ENCODE assay signal across 9 cellular contexts in genomic region chr11:32374261-32374711, GRCh38.
DNase-seq lines count a peak whose midpoint lies in the region; ATAC-seq and TF ChIP-seq lines count a peak whose summit lies in the region.
"Had no signal": no experiment of that assay in that cellular context is flagged by ENCODE, and none has a peak within 500 bp of the region (broad histone marks: within the 10 kb centered on the region; RNA-seq: fewer than 3 reads in every experiment).

No MANE protein-coding gene starts in this region.

- no peaks in the 10 kb centered on the region for H4K20me1 ChIP-seq in DND-41 (ENCODE audit: insufficient read depth, low read length)

- H3K9me3 ChIP-seq in DND-41 (ENCODE audit: insufficient read depth, low read length, severe bottlenecking) = peaks cover 6% of the 10 kb centered on the region
- H3K9me3 ChIP-seq: pancreas had no signal

- H3K27me3 ChIP-seq in DND-41 (ENCODE audit: insufficient read depth, low read length, poor library complexity) = no peaks in the 10 kb centered on the region
- H3K27me3 ChIP-seq: pancreas had no signal

- no peaks in the 10 kb centered on the region for H3K36me3 Mint-ChIP-seq in activated naive CD4-positive, alpha-beta T cell treated with anti-CD3 and anti-CD28 coated beads, Interleukin-2, amount 10 ng/mL, durations not matched to agents 7 days and 5 days

- ATAC-seq in DND-41 (ENCODE audit: insufficient read depth, low read depth) (peak; percentile 84), GM21367 (IDR thresholded peaks at IDR 0.05; ENCODE audit: unreplicated experiment) (peak; percentile 65), HG03039 (IDR thresholded peaks at IDR 0.05; ENCODE audit: unreplicated experiment) (no peak)

- no peak overlapping the region; the same call in 1 of the 2 replicates for H3K9ac ChIP-seq in DND-41 (ENCODE audit: low read depth, low read length)

- TF ChIP-seq CTCF in DND-41 (IDR thresholded peaks at IDR 0.05; ENCODE audit: borderline replicate concordance, extremely low read depth, low read length, poor library complexity, severe bottlenecking) = peak; percentile 87

- peaks cover 3% of the 10 kb centered on the region for H3K9me3 Mint-ChIP-seq in activated naive CD4-positive, alpha-beta T cell treated with anti-CD3 and anti-CD28 coated beads, Interleukin-2, amount 10 ng/mL, durations not matched to agents 7 days and 5 days

- DNase-seq in DND-41 = peak; percentile 77
- DNase-seq in NCI-H1930 (lab: John Stamatoyannopoulos, UW) = peak; percentile 30 to 65
- peak; percentile 56 for DNase-seq in activated naive CD4-positive, alpha-beta T cell treated with anti-CD3 and anti-CD28 coated beads, Interleukin-2, amount 10 ng/mL, durations not matched to agents 7 days and 5 days
- peak; percentile 52 to 56 for DNase-seq in lung microvascular endothelial cell (ENCODE audit: low read depth in 2 of 2)
- no peak for DNase-seq in putamen (ENCODE audit: low spot score)
- DNase-seq in ureter (ENCODE audit: low spot score) = no peak
- DNase-seq: pancreas had no signal

- no peaks in the 10 kb centered on the region for H3K36me3 ChIP-seq in DND-41 (ENCODE audit: insufficient read depth, low read length)
- H3K36me3 ChIP-seq: pancreas had no signal

- no peak overlapping the region for H3K27ac Mint-ChIP-seq in activated naive CD4-positive, alpha-beta T cell treated with anti-CD3 and anti-CD28 coated beads, Interleukin-2, amount 10 ng/mL, durations not matched to agents 7 days and 5 days

- H3K27ac ChIP-seq in DND-41 (ENCODE audit: low read length) = peak overlapping the region; percentile 74
- H3K27ac ChIP-seq: pancreas had no signal

- H3K4me1 ChIP-seq in DND-41 (ENCODE audit: insufficient read depth, low read length) = peaks cover 14% of the 10 kb centered on the region
- H3K4me1 ChIP-seq: pancreas had no signal

- peak overlapping the region; percentile 15; the same call in 1 of the 2 replicates for H2AFZ ChIP-seq in DND-41 (ENCODE audit: low read depth, low read length)

- H3K4me1 Mint-ChIP-seq in activated naive CD4-positive, alpha-beta T cell treated with anti-CD3 and anti-CD28 coated beads, Interleukin-2, amount 10 ng/mL, durations not matched to agents 7 days and 5 days = no peaks in the 10 kb centered on the region

- H3K4me3 Mint-ChIP-seq in activated naive CD4-positive, alpha-beta T cell treated with anti-CD3 and anti-CD28 coated beads, Interleukin-2, amount 10 ng/mL, durations not matched to agents 7 days and 5 days = no peak overlapping the region

- H3K4me3 ChIP-seq in DND-41 (ENCODE audit: low read depth in 1 of 2, low read length in 2 of 2) = no peak overlapping the region
- H3K4me3 ChIP-seq: pancreas had no signal

- H3K27me3 Mint-ChIP-seq in activated naive CD4-positive, alpha-beta T cell treated with anti-CD3 and anti-CD28 coated beads, Interleukin-2, amount 10 ng/mL, durations not matched to agents 7 days and 5 days = peaks cover 5% of the 10 kb centered on the region

- no peaks in the 10 kb centered on the region for H3K79me2 ChIP-seq in DND-41 (ENCODE audit: insufficient read depth, low read length)

- no peak overlapping the region for H3K4me2 ChIP-seq in DND-41 (ENCODE audit: insufficient read depth, low read length)

- CTCF ChIA-PET in activated naive CD4-positive, alpha-beta T cell treated with anti-CD3 and anti-CD28 coated beads, Interleukin-2, amount 10 ng/mL, durations not matched to agents 7 days and 5 days (lab: Charles Lee) = interaction anchor here (1.2 to 1.3 kb wide), 2 partner anchors 9 to 11 kb away, joined by 3 to 4 read pairs; no protein-coding TSS in a partner anchor

Comparison
In these comparisons a context has a peak if more than half of its experiments do, and no peak if none do; other contexts are left out.
1. DNase-seq: peak in DND-41 (single experiment), NCI-H1930 (2 of 2), activated naive CD4-positive, alpha-beta T cell treated with anti-CD3 and anti-CD28 coated beads, Interleukin-2, amount 10 ng/mL, durations not matched to agents 7 days and 5 days (single experiment) and lung microvascular endothelial cell (2 of 2); none in putamen (single experiment) and ureter (single experiment).